ENCODE assay signal across 21 cellular contexts in genomic region chr1:70764747-70765146, GRCh38.
DNase-seq lines count a peak whose midpoint lies in the region; ATAC-seq, FAIRE-seq and TF ChIP-seq lines count a peak whose summit lies in the region.
"Had no signal": no experiment of that assay in that cellular context is flagged by ENCODE, and none has a peak within 500 bp of the region (broad histone marks: within the 10 kb centered on the region; RNA-seq: fewer than 3 reads in every experiment).

No MANE protein-coding gene starts in this region.

- TF ChIP-seq POLR2A in H54 (IDR thresholded peaks at IDR 0.05; ENCODE audit: low read depth, low read length): no peak

- no peaks in the 10 kb centered on the region for H3K9me3 ChIP-seq in psoas muscle
- H3K9me3 ChIP-seq: stomach, upper lobe of left lung had no signal

- no peak overlapping the region for H3K27ac Mint-ChIP-seq in natural killer cell
- H3K27ac Mint-ChIP-seq: endodermal cell; natural killer cell treated with Interleukin-12 subunit alpha and Interleukin-12 subunit beta and Interleukin-15 and Interleukin-18, amount 100 ng/mL, for 72 hours had no signal

- in situ Hi-C loops in astrocyte of the spinal cord (cut with HindIII; ENCODE audit: low sequenced_read_pairs): no loop called here

- H3K4me3 ChIP-seq in AG10803 (ENCODE audit: low read length) (no peak overlapping the region), astrocyte of the spinal cord (ENCODE audit: low read depth, low read length) (no peak overlapping the region), psoas muscle (no peak overlapping the region)
- H3K4me3 ChIP-seq: stomach, upper lobe of left lung had no signal

- DNase-seq in AG10803 (ENCODE audit: low read depth): peak; percentile 39
- DNase-seq in H54 (ENCODE audit: insufficient read length, low spot score): no peak
- DNase-seq in NOMO-1 treated with DMSO at 0.1 percent for 48 hours (lab: John Stamatoyannopoulos, UW; ENCODE audit: unreplicated experiment): peak; percentile 74
- DNase-seq in astrocyte of the spinal cord (ENCODE audit: low read depth, low spot score): peak; percentile 8
- DNase-seq in natural killer cell: no peak
- DNase-seq in stimulated activated CD4-positive, alpha-beta T cell treated with anti-CD3 and anti-CD28 coated beads, Interleukin-2, amount 100 ng/mL, for 48 hours: no peak
- no peak for DNase-seq in psoas muscle
- DNase-seq: activated CD4-positive, alpha-beta T cell treated with anti-CD3 and anti-CD28 coated beads for 48 hours; activated gamma-delta T cell treated with Interleukin-2 at 50 U/mL for 16 hours; aorta; endodermal cell; hypothalamus; kidney; mesendoderm; NCI-H187 treated with DMSO at 0.1 percent for 48 hours; Right ventricle myocardium superior; stomach; upper lobe of left lung had no signal

- H3K4me3 Mint-ChIP-seq in natural killer cell: no peak overlapping the region
- H3K4me3 Mint-ChIP-seq: endodermal cell; natural killer cell treated with Interleukin-12 subunit alpha and Interleukin-12 subunit beta and Interleukin-15 and Interleukin-18, amount 100 ng/mL, for 72 hours had no signal

- no peaks in the 10 kb centered on the region for H3K27me3 Mint-ChIP-seq in natural killer cell (ENCODE audit: low read depth in 2 of 2)

- H3K4me1 Mint-ChIP-seq in natural killer cell: no peaks in the 10 kb centered on the region
- H3K4me1 Mint-ChIP-seq: endodermal cell had no signal

- H3K36me3 Mint-ChIP-seq in natural killer cell: peaks cover 6% of the 10 kb centered on the region
- H3K36me3 Mint-ChIP-seq: natural killer cell treated with Interleukin-12 subunit alpha and Interleukin-12 subunit beta and Interleukin-15 and Interleukin-18, amount 100 ng/mL, for 72 hours had no signal

- no peaks in the 10 kb centered on the region for H3K4me1 ChIP-seq in psoas muscle
- H3K4me1 ChIP-seq: stomach, upper lobe of left lung had no signal

- H3K36me3 ChIP-seq in psoas muscle (ENCODE audit: insufficient read depth in 1 of 2, low read depth in 1 of 2): no peaks in the 10 kb centered on the region
- H3K36me3 ChIP-seq: stomach, upper lobe of left lung had no signal

- no peak for ATAC-seq in natural killer cell
- no peak for ATAC-seq in GM21576 (IDR thresholded peaks at IDR 0.05; ENCODE audit: unreplicated experiment)
- no peak for ATAC-seq in psoas muscle
- ATAC-seq: natural killer cell treated with Interleukin-12 subunit alpha and Interleukin-12 subunit beta and Interleukin-15 and Interleukin-18, amount 100 ng/mL, for 72 hours had no signal

- WGBS in psoas muscle, 3 donors: 42 to 54% (median 47%) methylated on average over 2 of the region's 2 CpGs

- H3K27me3 ChIP-seq in psoas muscle (ENCODE audit: insufficient read depth in 3 of 3, low read length in 2 of 3): no peaks in the 10 kb centered on the region
- H3K27me3 ChIP-seq: stomach, upper lobe of left lung had no signal

- TF ChIP-seq CTCF in AG10803 (conservative IDR thresholded peaks at IDR 0.05; ENCODE audit: low read length) (no peak), astrocyte of the spinal cord (IDR thresholded peaks at IDR 0.05; ENCODE audit: low read depth, low read length) (no peak), natural killer cell (IDR thresholded peaks at IDR 0.05) (no peak), psoas muscle (IDR thresholded peaks at IDR 0.05) (no peak)

- FAIRE-seq in H54 (lab: Jason Lieb, UNC): peak; percentile 60
- FAIRE-seq: HTR-8/SVneo, kidney had no signal

- intact Hi-C loops in natural killer cell (cut with micrococcal nuclease) (no loop called here), psoas muscle (cut with DNase I) (no loop called here)

- no peaks in the 10 kb centered on the region for H3K9me3 Mint-ChIP-seq in natural killer cell
- H3K9me3 Mint-ChIP-seq: endodermal cell had no signal

- no peak overlapping the region for H3K27ac ChIP-seq in psoas muscle
- H3K27ac ChIP-seq: stomach, upper lobe of left lung had no signal

Comparison
In these comparisons a context has a peak if more than half of its experiments do, and no peak if none do; other contexts are left out.
1. DNase-seq: peak in AG10803 (single experiment), NOMO-1 treated with DMSO at 0.1 percent for 48 hours (single experiment) and astrocyte of the spinal cord (single experiment); none in H54 (single experiment), natural killer cell (single experiment), stimulated activated CD4-positive, alpha-beta T cell treated with anti-CD3 and anti-CD28 coated beads, Interleukin-2, amount 100 ng/mL, for 48 hours (0 of 2) and psoas muscle (0 of 2).